Comparison of ENCODE assay signal across 13 cellular contexts in genomic region chr2:207119048-207119447, GRCh38. TPM values are rescaled to one million over a fixed set of nuclear protein-coding genes. Genes with fewer than 3 reads are reported as not detected.
DNase-seq lines count a peak whose midpoint lies in the region; ATAC-seq, FAIRE-seq and TF ChIP-seq lines count a peak whose summit lies in the region.
"Had no signal": no experiment of that assay in that cellular context is flagged by ENCODE, and none has a peak within 500 bp of the region (broad histone marks: within the 10 kb centered on the region; RNA-seq: fewer than 3 reads in every experiment).

No MANE protein-coding gene starts in this region.

- H3K27ac ChIP-seq in mammary epithelial cell (ENCODE audit: insufficient read depth, low read depth, low read length) (no peak overlapping the region), breast epithelium (no peak overlapping the region), RWPE2 (ENCODE audit: poor library complexity, severe bottlenecking) (peak overlapping the region; percentile 13), small intestine (ENCODE audit: low read depth in 1 of 2, low read length in 1 of 2) (no peak overlapping the region), SJCRH30 (no peak overlapping the region)
- H3K27ac ChIP-seq: BLaER1 had no signal

- no peak for TF ChIP-seq CTCF in mammary epithelial cell (conservative IDR thresholded peaks at IDR 0.05 in 1 of 2, IDR thresholded peaks at IDR 0.05 in 1 of 2; ENCODE audit: extremely low read depth in 1 of 2, insufficient read depth in 1 of 2, low read depth in 1 of 2, low read length in 2 of 2)
- no peak for TF ChIP-seq CTCF in breast epithelium (IDR thresholded peaks at IDR 0.05)
- no peak for TF ChIP-seq CTCF in RWPE2 (IDR thresholded peaks at IDR 0.05; ENCODE audit: poor library complexity, severe bottlenecking)
- no peak for TF ChIP-seq CTCF in lower leg skin (IDR thresholded peaks at IDR 0.05)

- 93% methylated on average over 4 of the region's 4 CpGs for WGBS in mammary epithelial cell (ENCODE audit: low coverage, missing lambda C conversion rate)
- WGBS in small intestine, 3 donors = 58 to 86% (median 59%) methylated on average over 4 of the region's 4 CpGs
- WGBS in lower leg skin, 2 donors = 86 to 88% methylated on average over 4 of the region's 4 CpGs

- peaks cover 33% of the 10 kb centered on the region for H3K4me1 ChIP-seq in mammary epithelial cell (ENCODE audit: insufficient read depth, low read length)
- H3K4me1 ChIP-seq in breast epithelium = peaks cover 0 to 7% of the 10 kb centered on the region in 2 donors
- H3K4me1 ChIP-seq in RWPE2 (ENCODE audit: insufficient read depth, poor library complexity, severe bottlenecking) = peaks cover 32% of the 10 kb centered on the region
- no peaks in the 10 kb centered on the region for H3K4me1 ChIP-seq in small intestine (ENCODE audit: control insufficient read depth in 2 of 2, insufficient read depth in 1 of 2, low read depth in 1 of 2, low read length in 1 of 2)
- H3K4me1 ChIP-seq in SJCRH30 = peaks cover 11% of the 10 kb centered on the region
- H3K4me1 ChIP-seq: Caco-2 had no signal

- H3K27me3 ChIP-seq in mammary epithelial cell (ENCODE audit: insufficient read depth, low read length) (no peaks in the 10 kb centered on the region), breast epithelium (no peaks in the 10 kb centered on the region), RWPE2 (ENCODE audit: insufficient read depth, poor library complexity, severe bottlenecking) (no peaks in the 10 kb centered on the region), small intestine (ENCODE audit: control insufficient read depth in 2 of 2, insufficient read depth in 2 of 2, low read length in 2 of 2) (no peaks in the 10 kb centered on the region), SJCRH30 (no peaks in the 10 kb centered on the region)
- H3K27me3 ChIP-seq: BLaER1 had no signal

- H3K9me3 ChIP-seq in mammary epithelial cell (replicated peaks; ENCODE audit: insufficient read depth, low read length) (no peaks in the 10 kb centered on the region), breast epithelium (no peaks in the 10 kb centered on the region), RWPE2 (ENCODE audit: severe bottlenecking) (no peaks in the 10 kb centered on the region), small intestine (ENCODE audit: control insufficient read depth, low read depth) (no peaks in the 10 kb centered on the region), SJCRH30 (replicated peaks) (no peaks in the 10 kb centered on the region)
- H3K9me3 ChIP-seq: BLaER1, Caco-2 had no signal

- no peak overlapping the region for H3K4me2 ChIP-seq in mammary epithelial cell (ENCODE audit: insufficient read depth, low read depth, low read length)
- H3K4me2 ChIP-seq: BLaER1, GM23338 had no signal

- peak; percentile 76 for FAIRE-seq in frontal cortex (lab: Jason Lieb, UNC)
- FAIRE-seq in small intestine (lab: Jason Lieb, UNC) = no peak
- FAIRE-seq: GM18507 had no signal

- TF ChIP-seq POLR2A in breast epithelium (IDR thresholded peaks at IDR 0.05) = no peak
- TF ChIP-seq POLR2A in lower leg skin (IDR thresholded peaks at IDR 0.05) = no peak

- no peak for DNase-seq in mammary epithelial cell
- DNase-seq in breast epithelium (ENCODE audit: low spot score in 2 of 2) = no peak
- DNase-seq in RWPE2 (ENCODE audit: low spot score) = no peak
- no peak for DNase-seq in frontal cortex (ENCODE audit: low spot score in 2 of 2)
- DNase-seq in small intestine = peak; percentile 20
- no peak for DNase-seq in SJCRH30
- DNase-seq in lower leg skin (ENCODE audit: low spot score in 2 of 2) = no peak
- DNase-seq: Caco-2; CD8-positive, alpha-beta memory T cell; H7 had no signal

- H3K79me2 ChIP-seq in mammary epithelial cell (ENCODE audit: insufficient read depth, low read length) = peaks cover 100% of the 10 kb centered on the region

- intact Hi-C loops in mammary epithelial cell (cut with micrococcal nuclease) (no loop called here), breast epithelium (cut with DNase I; ENCODE audit: low total_unique reads) (no loop called here), lower leg skin (cut with DNase I; ENCODE audit: low total_unique reads) (no loop called here)

- no peak overlapping the region for H3K9ac ChIP-seq in mammary epithelial cell (ENCODE audit: insufficient read depth, low read length)
- H3K9ac ChIP-seq: BLaER1 had no signal

- H2AFZ ChIP-seq in mammary epithelial cell (ENCODE audit: low read depth, low read length) = no peak overlapping the region
- H2AFZ ChIP-seq: GM23338 had no signal

- dilution Hi-C loops in mammary epithelial cell (cut with HindIII; ENCODE audit: low sequenced_read_pairs) = no loop called here

- H3K36me3 ChIP-seq in mammary epithelial cell (ENCODE audit: insufficient read depth, low read length) (peaks cover 35% of the 10 kb centered on the region), breast epithelium (no peaks in the 10 kb centered on the region), RWPE2 (ENCODE audit: low read depth) (peaks cover 100% of the 10 kb centered on the region), small intestine (ENCODE audit: control insufficient read depth in 2 of 2, insufficient read depth in 2 of 2, low read length in 2 of 2) (peaks cover 0 to 5% of the 10 kb centered on the region in 2 donors), SJCRH30 (no peaks in the 10 kb centered on the region)
- H3K36me3 ChIP-seq: BLaER1 had no signal

- in situ Hi-C loops in mammary epithelial cell (cut with MboI; ENCODE audit: low sequenced_read_pairs in 2 of 2) = no loop called here

- no peak for ATAC-seq in RWPE2 (ENCODE audit: low read depth)
- ATAC-seq: GM23338 had no signal

- TSS peak; percentile 0 for BruUV-seq in mammary epithelial cell (replicated peaks; lab: Mats Ljungman, UMichigan)

- H3K4me3 ChIP-seq in mammary epithelial cell (replicated peaks in 1 of 3; ENCODE audit: insufficient read depth in 1 of 3, low read depth in 2 of 3, low read length in 3 of 3) (no peak overlapping the region), breast epithelium (no peak overlapping the region), RWPE2 (ENCODE audit: severe bottlenecking) (no peak overlapping the region), small intestine (ENCODE audit: low read depth in 1 of 2, low read length in 2 of 2) (no peak overlapping the region), SJCRH30 (no peak overlapping the region), lower leg skin (ENCODE audit: low read depth, poor library complexity, severe bottlenecking) (no peak overlapping the region)
- H3K4me3 ChIP-seq: BLaER1, GM23338 had no signal

- CTCF ChIA-PET in mammary epithelial cell (lab: Charles Lee; ENCODE audit: low non-redundant PET) = no interaction called here

- H4K20me1 ChIP-seq in mammary epithelial cell (ENCODE audit: insufficient read depth, low read length) = peaks cover 4% of the 10 kb centered on the region
- H4K20me1 ChIP-seq: BLaER1 had no signal

RNA-seq across cellular contexts. Expression of gene KLF7, which starts 46.7 kb away (rescaled TPM):
- 10 to 100 TPM; 41.3 to 81.5 TPM for total RNA-seq in mammary epithelial cell
- polyA plus RNA-seq in mammary epithelial cell = 32.7 TPM
- polyA minus RNA-seq in mammary epithelial cell = 90.2 TPM
- 10 to 100 TPM; 21.0 to 40.7 (median 37.3) TPM for total RNA-seq in breast epithelium
- 52.6 TPM for total RNA-seq in frontal cortex
- 1 to 10 TPM; 1.1 to 10.0 (median 8.1) TPM for polyA plus RNA-seq in small intestine
- 6.0 and 6.7 TPM in 2 replicates for total RNA-seq in SJCRH30 (2014; rRNA removed; shearing (Covaris generic))
- 10 to 100 TPM; 10.7 to 26.4 (median 13.5) TPM for total RNA-seq in lower leg skin
